Comparison of ENCODE assay signal across 18 cellular contexts in genomic region chr11:73539506-73540084, GRCh38. TPM values are rescaled to one million over a fixed set of nuclear protein-coding genes. Genes with fewer than 3 reads are reported as not detected.
DNase-seq lines count a peak whose midpoint lies in the region; ATAC-seq and TF ChIP-seq lines count a peak whose summit lies in the region.
"Had no signal": no experiment of that assay in that cellular context is flagged by ENCODE, and none has a peak within 500 bp of the region (broad histone marks: within the 10 kb centered on the region; RNA-seq: fewer than 3 reads in every experiment).

No MANE protein-coding gene starts in this region.

- H3K4me3 ChIP-seq in naive thymus-derived CD4-positive, alpha-beta T cell (ENCODE audit: low read length), result no peak overlapping the region
- H3K4me3 ChIP-seq: PC-9 had no signal

- peak overlapping the region in 3 of 10 donors; percentile 8 to 39 (median 35) for H3K4me3 Mint-ChIP-seq in naive thymus-derived CD4-positive, alpha-beta T cell
- H3K4me3 Mint-ChIP-seq: B cell had no signal

- TF ChIP-seq CTCF in GM10248 (IDR thresholded peaks at IDR 0.05; ENCODE audit: control extremely low read depth, extremely low read depth, low read depth, missing control alignments), result no peak

- peaks cover 17 to 48% (median 39%) of the 10 kb centered on the region in 7 donors for H3K4me1 Mint-ChIP-seq in naive thymus-derived CD4-positive, alpha-beta T cell

- H3K27ac ChIP-seq in naive thymus-derived CD4-positive, alpha-beta T cell (ENCODE audit: low read depth, low read length), result no peak overlapping the region
- H3K27ac ChIP-seq: PC-9 had no signal

- H3K36me3 Mint-ChIP-seq in naive thymus-derived CD4-positive, alpha-beta T cell, result peaks cover 0 to 13% (median 4%) of the 10 kb centered on the region in 5 donors

- H3K27ac Mint-ChIP-seq in naive thymus-derived CD4-positive, alpha-beta T cell, result peak overlapping the region in 6 of 9 donors; percentile 11 to 46 (median 28)
- H3K27ac Mint-ChIP-seq: B cell had no signal

- H3K9me3 Mint-ChIP-seq in naive thymus-derived CD4-positive, alpha-beta T cell, result no peaks in the 10 kb centered on the region
- H3K9me3 Mint-ChIP-seq: CD8-positive, alpha-beta memory T cell had no signal

- intact Hi-C loops in naive thymus-derived CD4-positive, alpha-beta T cell (cut with micrococcal nuclease), result loop anchor here in 1 of 2 donors (5.0 kb wide), 1 partner anchor 58 kb away; the partner anchor contains the start of gene FAM168A

- ATAC-seq in naive thymus-derived CD4-positive, alpha-beta T cell, result no peak
- ATAC-seq in HG03439 (IDR thresholded peaks at IDR 0.05; ENCODE audit: unreplicated experiment) (no peak), GM21717 (IDR thresholded peaks at IDR 0.05; ENCODE audit: unreplicated experiment) (no peak)

- no peaks in the 10 kb centered on the region for H3K36me3 ChIP-seq in naive thymus-derived CD4-positive, alpha-beta T cell (ENCODE audit: control insufficient read depth in 2 of 3, insufficient read depth in 3 of 3, low read length in 3 of 3)

- CTCF ChIA-PET in naive thymus-derived CD4-positive, alpha-beta T cell (lab: Charles Lee), result no interaction called here
- CTCF ChIA-PET in GM10248 (lab: Yijun Ruan, JAX), result interaction anchor here (1.4 to 1.7 kb wide), 2 partner anchors 10 to 61 kb away, joined by 3 to 6 read pairs; no protein-coding TSS in a partner anchor

- POLR2A ChIA-PET in naive thymus-derived CD4-positive, alpha-beta T cell (lab: Charles Lee), result no interaction called here
- POLR2A ChIA-PET in GM10248 (lab: Yijun Ruan, JAX), result no interaction called here

- DNase-seq in DMS 273 treated with DMSO at 0.1 percent for 48 hours (lab: John Stamatoyannopoulos, UW) (peak; percentile 71), NCI-H1694 (lab: John Stamatoyannopoulos, UW) (peak; percentile 61), NCI-H82 treated with DMSO at 0.1 percent for 48 hours (lab: John Stamatoyannopoulos, UW; ENCODE audit: unreplicated experiment) (peak; percentile 15), GM10248 (ENCODE audit: extremely low spot score) (no peak)
- no peak for DNase-seq in naive thymus-derived CD4-positive, alpha-beta T cell
- DNase-seq in activated CD4-positive, CD25-positive, alpha-beta regulatory T cell treated with anti-CD3 and anti-CD28 coated beads, Interleukin-2, amount 50 U/mL, for 72 hours, result no peak
- DNase-seq: ACHN; CD8-positive, alpha-beta memory T cell; EL; HCEC 1CT; KG1; NCI-H1092 treated with DMSO at 0.1 percent for 48 hours; NCI-H187 treated with DMSO at 0.1 percent for 48 hours; NCI-H526 treated with DMSO at 0.1 percent for 48 hours; PC-9 had no signal

- H3K27me3 Mint-ChIP-seq in naive thymus-derived CD4-positive, alpha-beta T cell, result no peaks in the 10 kb centered on the region
- H3K27me3 Mint-ChIP-seq: B cell; CD8-positive, alpha-beta memory T cell had no signal

- no peaks in the 10 kb centered on the region for H3K27me3 ChIP-seq in naive thymus-derived CD4-positive, alpha-beta T cell (ENCODE audit: control insufficient read depth in 2 of 2, insufficient read depth in 2 of 2, low read length in 2 of 2)

- no peaks in the 10 kb centered on the region for H3K9me3 ChIP-seq in naive thymus-derived CD4-positive, alpha-beta T cell (ENCODE audit: control insufficient read depth in 2 of 3, low read length in 3 of 3)

- H3K4me1 ChIP-seq in naive thymus-derived CD4-positive, alpha-beta T cell (ENCODE audit: control insufficient read depth in 2 of 2, insufficient read depth in 2 of 2, low read length in 2 of 2), result peaks cover 8 to 9% of the 10 kb centered on the region in 2 donors

RNA-seq across cellular contexts. Expression of gene FAM168A, which starts 58.3 kb away (rescaled TPM):
- 10 to 100 TPM; 18.4 to 33.0 (median 25.2) TPM for total RNA-seq in naive thymus-derived CD4-positive, alpha-beta T cell
- polyA plus RNA-seq in naive thymus-derived CD4-positive, alpha-beta T cell, result 1 to 10 TPM; 3.3 to 3.7 TPM

Comparison
In these comparisons a context has a peak if more than half of its experiments do, and no peak if none do; other contexts are left out.
1. DNase-seq: peak in DMS 273 treated with DMSO at 0.1 percent for 48 hours (single experiment), NCI-H1694 (single experiment) and NCI-H82 treated with DMSO at 0.1 percent for 48 hours (single experiment); none in naive thymus-derived CD4-positive, alpha-beta T cell (0 of 9), activated CD4-positive, CD25-positive, alpha-beta regulatory T cell treated with anti-CD3 and anti-CD28 coated beads, Interleukin-2, amount 50 U/mL, for 72 hours (single experiment) and GM10248 (single experiment).